Comparison of ENCODE assay signal across 8 cellular contexts in the genomic region with DNA sequence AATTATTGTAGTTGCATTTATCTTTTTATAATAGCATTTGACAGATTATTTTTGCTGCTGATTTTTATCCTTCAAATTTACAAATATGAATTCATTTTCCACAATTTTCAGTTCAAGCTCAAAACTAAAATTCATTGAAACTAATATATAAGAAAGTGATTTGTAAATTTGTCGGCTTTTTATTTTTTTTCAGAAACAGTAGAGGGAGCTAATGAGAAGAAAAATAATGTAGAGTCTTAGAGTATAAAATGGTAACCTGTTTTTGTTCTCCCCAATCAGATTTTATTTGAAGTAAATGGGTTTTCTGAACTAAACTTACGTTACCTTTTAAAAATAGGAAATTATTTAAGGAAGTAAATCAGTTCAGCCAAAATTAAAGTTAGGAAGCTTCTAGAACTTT. TPM values are rescaled to one million over a fixed set of nuclear protein-coding genes. Genes with fewer than 3 reads are reported as not detected.
A peak's percentile ranks its signal among the peaks of the same experiment; 100 is the strongest.
DNase-seq lines count a peak whose midpoint lies in the region; ATAC-seq and TF ChIP-seq lines count a peak whose summit lies in the region.
"Had no signal": no experiment of that assay in that cellular context is flagged by ENCODE, and none has a peak within 500 bp of the region (broad histone marks: within the 10 kb centered on the region; RNA-seq: fewer than 3 reads in every experiment).

No MANE protein-coding gene starts in this region.

- no peaks in the 10 kb centered on the region for H3K4me1 ChIP-seq in DND-41 (ENCODE audit: insufficient read depth, low read length)
- H3K4me1 ChIP-seq in body of pancreas = peaks cover 8% of the 10 kb centered on the region
- no peaks in the 10 kb centered on the region for H3K4me1 ChIP-seq in uterus

- no peaks in the 10 kb centered on the region for H3K4me1 Mint-ChIP-seq in nephron

- H3K4me3 Mint-ChIP-seq in nephron = no peak overlapping the region
- H3K4me3 Mint-ChIP-seq: activated T-cell treated with anti-CD3 and anti-CD28 coated beads, Interleukin-2, amount 50 U/mL, for 24 hours had no signal

- no peak overlapping the region for H2AFZ ChIP-seq in DND-41 (ENCODE audit: low read depth, low read length)

- no peak for DNase-seq in DND-41
- peak; percentile 42 for DNase-seq in HT-29 (ENCODE audit: low spot score)
- DNase-seq in body of pancreas = no peak
- no peak for DNase-seq in uterus
- no peak for DNase-seq in stimulated activated CD4-positive, alpha-beta T cell treated with anti-CD3 and anti-CD28 coated beads, Interleukin-2, amount 100 ng/mL, for 24 hours
- DNase-seq: activated T-cell treated with anti-CD3 and anti-CD28 coated beads, Interleukin-2, amount 50 U/mL, for 24 hours had no signal

- H3K36me3 Mint-ChIP-seq in nephron (ENCODE audit: low read depth) = peaks cover 90% of the 10 kb centered on the region

- 60 to 61% methylated on average over 2 of the region's 2 CpGs for WGBS in body of pancreas, 2 donors

- no peak overlapping the region for H3K9ac ChIP-seq in DND-41 (ENCODE audit: low read depth, low read length)

- H3K4me2 ChIP-seq in DND-41 (ENCODE audit: insufficient read depth, low read length) = no peak overlapping the region

- H3K27ac ChIP-seq in DND-41 (ENCODE audit: low read length) = no peak overlapping the region
- peak overlapping the region in 1 of 4 donors; percentile 20 for H3K27ac ChIP-seq in body of pancreas
- no peak overlapping the region for H3K27ac ChIP-seq in uterus

- peaks cover 3% of the 10 kb centered on the region for H3K9me3 ChIP-seq in DND-41 (ENCODE audit: insufficient read depth, low read length, severe bottlenecking)
- H3K9me3 ChIP-seq in body of pancreas = no peaks in the 10 kb centered on the region
- H3K9me3 ChIP-seq in uterus = no peaks in the 10 kb centered on the region

- H3K27me3 ChIP-seq in DND-41 (ENCODE audit: insufficient read depth, low read length, poor library complexity) (no peaks in the 10 kb centered on the region), body of pancreas (no peaks in the 10 kb centered on the region), uterus (no peaks in the 10 kb centered on the region)

- H4K20me1 ChIP-seq in DND-41 (ENCODE audit: insufficient read depth, low read length) = no peaks in the 10 kb centered on the region

- no peak for TF ChIP-seq POLR2A in body of pancreas (IDR thresholded peaks at IDR 0.05)
- TF ChIP-seq POLR2A in uterus (IDR thresholded peaks at IDR 0.05) = no peak

- no peaks in the 10 kb centered on the region for H3K27me3 Mint-ChIP-seq in nephron (ENCODE audit: low read depth)
- H3K27me3 Mint-ChIP-seq: activated T-cell treated with anti-CD3 and anti-CD28 coated beads, Interleukin-2, amount 50 U/mL, for 24 hours had no signal

- H3K79me2 ChIP-seq in DND-41 (ENCODE audit: insufficient read depth, low read length) = no peaks in the 10 kb centered on the region

- intact Hi-C loops in body of pancreas (cut with DNase I) (no loop called here), uterus (cut with DNase I; ENCODE audit: low total_unique reads) (no loop called here)

- H3K36me3 ChIP-seq in DND-41 (ENCODE audit: insufficient read depth, low read length) = peaks cover 80% of the 10 kb centered on the region
- H3K36me3 ChIP-seq in body of pancreas (replicated peaks in 1 of 2; ENCODE audit: insufficient read depth in 1 of 2, low read depth in 2 of 2) = peaks cover 14 to 24% of the 10 kb centered on the region in 2 donors
- H3K36me3 ChIP-seq in uterus = peaks cover 0 to 1% of the 10 kb centered on the region in 2 donors

- ATAC-seq in DND-41 (ENCODE audit: insufficient read depth, low read depth) (no peak), body of pancreas (no peak), HG03139 (IDR thresholded peaks at IDR 0.05; ENCODE audit: unreplicated experiment) (no peak)

- H3K27ac Mint-ChIP-seq in nephron = no peak overlapping the region
- H3K27ac Mint-ChIP-seq: activated T-cell treated with anti-CD3 and anti-CD28 coated beads, Interleukin-2, amount 50 U/mL, for 24 hours had no signal

- H3K4me3 ChIP-seq in DND-41 (ENCODE audit: low read depth in 1 of 2, low read length in 2 of 2) (no peak overlapping the region), body of pancreas (no peak overlapping the region), uterus (no peak overlapping the region)

- H3K9me3 Mint-ChIP-seq in nephron = peaks cover 16% of the 10 kb centered on the region

- TF ChIP-seq CTCF in DND-41 (IDR thresholded peaks at IDR 0.05; ENCODE audit: borderline replicate concordance, extremely low read depth, low read length, poor library complexity, severe bottlenecking) = peak; percentile 35
- TF ChIP-seq CTCF in body of pancreas (IDR thresholded peaks at IDR 0.05) = peak in 5 of 7 experiments; percentile 11 to 42 (median 34)
- peak in 2 of 3 experiments; percentile 15 to 43 for TF ChIP-seq CTCF in nephron (IDR thresholded peaks at IDR 0.05; ENCODE audit: unreplicated experiment in 3 of 3)
- TF ChIP-seq CTCF in uterus (IDR thresholded peaks at IDR 0.05) = no peak

RNA-seq across cellular contexts. Expression of gene PRRC1, which starts 19.2 kb away (rescaled TPM):
- 26.6 and 30.6 TPM in 2 replicates for total RNA-seq in HT-29 (2014; rRNA removed; shearing (Covaris generic))
- total RNA-seq in body of pancreas (10 to 100 TPM; 25.1 to 29.1 TPM), uterus (100 to 1,000 TPM in 2 of 4 donors, 10 to 100 TPM in 2; 32.9 to 109 (median 77.3) TPM)

Comparison
In these comparisons a context has a peak if more than half of its experiments do, and no peak if none do; other contexts are left out.
1. CTCF ChIP-seq: peak in DND-41 (single experiment), body of pancreas (5 of 7) and nephron (2 of 3); none in uterus (0 of 4).